Comparison of ENCODE assay signal across 12 cellular contexts in genomic region chr2:222943820-222944219, GRCh38.
DNase-seq lines count a peak whose midpoint lies in the region; ATAC-seq, FAIRE-seq and TF ChIP-seq lines count a peak whose summit lies in the region.
"Had no signal": no experiment of that assay in that cellular context is flagged by ENCODE, and none has a peak within 500 bp of the region (broad histone marks: within the 10 kb centered on the region; RNA-seq: fewer than 3 reads in every experiment).

No MANE protein-coding gene starts in this region.

- H3K27me3 Mint-ChIP-seq in Calu3 (ENCODE audit: unreplicated experiment): no peaks in the 10 kb centered on the region
- H3K27me3 Mint-ChIP-seq: activated naive CD4-positive, alpha-beta T cell treated with anti-CD3 and anti-CD28 coated beads, Interleukin-2, amount 50 U/mL, for 24 hours; CD4-positive, alpha-beta memory T cell had no signal

- no peak for TF ChIP-seq CTCF in Calu3 (IDR thresholded peaks at IDR 0.05; ENCODE audit: unreplicated experiment)

- no peaks in the 10 kb centered on the region for H3K9me3 Mint-ChIP-seq in Calu3 (ENCODE audit: low read depth, unreplicated experiment)
- H3K9me3 Mint-ChIP-seq: activated naive CD4-positive, alpha-beta T cell treated with anti-CD3 and anti-CD28 coated beads, Interleukin-2, amount 50 U/mL, for 24 hours had no signal

- FAIRE-seq in urothelium cell line (lab: Jason Lieb, UNC): no peak

- ATAC-seq in GM19467 (IDR thresholded peaks at IDR 0.05; ENCODE audit: unreplicated experiment) (peak; percentile 59), HG03103 (IDR thresholded peaks at IDR 0.05; ENCODE audit: low read depth, unreplicated experiment) (peak; percentile 53), esophagus mucosa (peak; percentile 51)
- ATAC-seq: gastroesophageal sphincter had no signal

- peak overlapping the region; percentile 33 for H3K27ac Mint-ChIP-seq in Calu3 (ENCODE audit: unreplicated experiment)
- H3K27ac Mint-ChIP-seq: activated naive CD4-positive, alpha-beta T cell treated with anti-CD3 and anti-CD28 coated beads, Interleukin-2, amount 50 U/mL, for 24 hours; CD4-positive, alpha-beta memory T cell had no signal

- in situ Hi-C loops in KBM-7 (cut with MboI; ENCODE audit: low pct_unique_long_range_greater_than_20kb, low sequenced_read_pairs): no loop called here

- intact Hi-C loops in Calu3 (cut with micrococcal nuclease; ENCODE audit: unreplicated experiment): no loop called here

- CTCF ChIA-PET in Calu3 (lab: Charles Lee): no interaction called here

- no TSS peak for BruUV-seq in Calu3 (replicated peaks; lab: Mats Ljungman, UMichigan)

- peaks cover 29% of the 10 kb centered on the region for H3K4me1 Mint-ChIP-seq in Calu3 (ENCODE audit: low read depth, unreplicated experiment)
- H3K4me1 Mint-ChIP-seq: CD4-positive, alpha-beta memory T cell had no signal

- H3K36me3 Mint-ChIP-seq in Calu3 (ENCODE audit: insufficient read depth, unreplicated experiment): peaks cover 21% of the 10 kb centered on the region

- no peak for DNase-seq in Calu3
- DNase-seq in urothelium cell line (ENCODE audit: low spot score): no peak
- DNase-seq in DMS53 (lab: John Stamatoyannopoulos, UW): no peak
- DNase-seq in SW480 (ENCODE audit: low spot score): no peak
- no peak for DNase-seq in KBM-7
- DNase-seq: CD4-positive, alpha-beta memory T cell; T-helper 9 cell had no signal

- peak overlapping the region; percentile 11 for H3K4me3 Mint-ChIP-seq in Calu3 (ENCODE audit: low read depth, unreplicated experiment)
- H3K4me3 Mint-ChIP-seq: activated naive CD4-positive, alpha-beta T cell treated with anti-CD3 and anti-CD28 coated beads, Interleukin-2, amount 50 U/mL, for 24 hours; CD4-positive, alpha-beta memory T cell had no signal
